9 cellular contexts compared by ENCODE assay signal in genomic region chr1:19096036-19096833, GRCh38.
DNase-seq lines count a peak whose midpoint lies in the region; ATAC-seq and TF ChIP-seq lines count a peak whose summit lies in the region.
"Had no signal": no experiment of that assay in that cellular context is flagged by ENCODE, and none has a peak within 500 bp of the region (broad histone marks: within the 10 kb centered on the region; RNA-seq: fewer than 3 reads in every experiment).

No MANE protein-coding gene starts in this region.

- H3K36me3 ChIP-seq in psoas muscle (ENCODE audit: insufficient read depth in 1 of 2, low read depth in 1 of 2) = peaks cover 38 to 98% of the 10 kb centered on the region in 2 donors

- intact Hi-C loops in psoas muscle (cut with DNase I) = loop anchor here (5.0 to 10.0 kb wide), 2 partner anchors 189 to 501 kb away; no protein-coding TSS in a partner anchor

- H3K4me1 ChIP-seq in psoas muscle = peaks cover 10% of the 10 kb centered on the region
- H3K4me1 ChIP-seq: SJSA1 had no signal

- H3K27ac ChIP-seq in RWPE1 = no peak overlapping the region
- no peak overlapping the region for H3K27ac ChIP-seq in psoas muscle
- H3K27ac ChIP-seq: SJSA1 had no signal

- CTCF ChIA-PET in RWPE1 (lab: Yijun Ruan, JAX) = interaction anchor here (0.6 to 2.3 kb wide), 15 partner anchors 11 to 1327 kb away, joined by 3 to 15 read pairs (median 3); no protein-coding TSS in a partner anchor

- DNase-seq in DMS153 treated with DMSO at 0.1 percent for 48 hours (lab: John Stamatoyannopoulos, UW; ENCODE audit: unreplicated experiment) (peak; percentile 20), DMS153 (lab: John Stamatoyannopoulos, UW) (no peak), RWPE1 (ENCODE audit: low spot score) (peak; percentile 44), foreskin melanocyte (peak; percentile 12), psoas muscle (peak; percentile 29 to 69), activated gamma-delta T cell (lab: John Stamatoyannopoulos, UW) (no peak)
- DNase-seq in NK-92 treated with Interleukin-12 subunit alpha and Interleukin-12 subunit beta, amount 100 ng/mL, for 24 hours (lab: John Stamatoyannopoulos, UW) = no peak

- ATAC-seq in psoas muscle (peak; percentile 76 to 87 (median 82)), GM18861 (IDR thresholded peaks at IDR 0.05; ENCODE audit: unreplicated experiment) (no peak)

- TF ChIP-seq CTCF in RWPE1 (conservative IDR thresholded peaks at IDR 0.05; ENCODE audit: low read depth) (peak; percentile 74), psoas muscle (IDR thresholded peaks at IDR 0.05) (peak; percentile 56)

- H3K27me3 ChIP-seq in psoas muscle (ENCODE audit: insufficient read depth in 3 of 3, low read length in 2 of 3) = no peaks in the 10 kb centered on the region
- H3K27me3 ChIP-seq: SJSA1 had no signal

- 54 to 63% (median 60%) methylated on average over 7 of the region's 7 CpGs for WGBS in psoas muscle, 3 donors

- no peaks in the 10 kb centered on the region for H3K9me3 ChIP-seq in psoas muscle
- H3K9me3 ChIP-seq: SJSA1 had no signal

- POLR2A ChIA-PET in RWPE1 (lab: Yijun Ruan, JAX; ENCODE audit: low non-redundant PET) = no interaction called here

- no peak overlapping the region for H3K4me3 ChIP-seq in psoas muscle
- H3K4me3 ChIP-seq: SJSA1 had no signal

Comparison
In these comparisons a context has a peak if more than half of its experiments do, and no peak if none do; other contexts are left out.
1. DNase-seq: peak in DMS153 treated with DMSO at 0.1 percent for 48 hours (single experiment), RWPE1 (single experiment), foreskin melanocyte (single experiment) and psoas muscle (2 of 2); none in DMS153 (single experiment), activated gamma-delta T cell (single experiment) and NK-92 treated with Interleukin-12 subunit alpha and Interleukin-12 subunit beta, amount 100 ng/mL, for 24 hours (single experiment).